ENCODE assay signal across 15 cellular contexts in the genomic region with DNA sequence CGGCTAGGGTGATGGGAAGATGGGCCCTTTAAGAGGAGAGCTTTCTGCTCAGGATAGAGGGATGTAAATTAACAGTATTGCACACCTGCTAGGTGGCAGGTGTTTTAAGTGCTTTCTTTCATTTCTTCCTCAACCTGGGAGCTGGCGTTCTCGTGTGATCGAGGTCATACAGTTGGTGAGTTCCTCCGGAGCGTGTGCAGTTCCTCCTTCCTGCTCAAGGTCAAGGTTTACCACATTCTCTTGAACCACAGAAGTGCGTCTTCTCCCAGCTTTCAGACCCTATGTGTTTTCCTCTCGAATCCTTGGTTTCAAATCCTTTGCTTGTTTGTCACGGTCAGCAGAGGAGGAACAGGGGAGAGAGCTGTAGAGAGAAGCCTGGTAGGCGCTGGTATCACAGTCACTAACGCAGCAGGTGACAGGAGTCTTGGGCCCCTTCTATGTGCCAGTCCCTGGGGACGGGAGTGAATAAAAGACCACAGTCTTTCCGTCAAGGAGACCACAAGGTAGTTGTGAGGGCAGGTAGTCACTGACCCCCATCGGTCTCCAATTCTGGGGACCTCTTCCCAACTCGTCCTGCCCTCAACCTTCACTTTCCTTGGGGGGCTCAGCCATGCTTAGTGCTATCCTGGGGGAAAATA. TPM values are rescaled to one million over a fixed set of nuclear protein-coding genes. Genes with fewer than 3 reads are reported as not detected.
DNase-seq lines count a peak whose midpoint lies in the region; ATAC-seq lines count a peak whose summit lies in the region.
"Had no signal": no experiment of that assay in that cellular context is flagged by ENCODE, and none has a peak within 500 bp of the region (broad histone marks: within the 10 kb centered on the region; RNA-seq: fewer than 3 reads in every experiment).

No MANE protein-coding gene starts in this region.

- H3K27me3 Mint-ChIP-seq in T-helper 2 cell treated with Interferon-gamma antibody and Interleukin-4, amounts not matched to agents 5 μg/mL and 100 μg/mL, for 36 hours (ENCODE audit: low read depth): no peaks in the 10 kb centered on the region
- no peaks in the 10 kb centered on the region for H3K27me3 Mint-ChIP-seq in activated CD4-positive, alpha-beta memory T cell treated with anti-CD3 and anti-CD28 coated beads for 36 hours
- H3K27me3 Mint-ChIP-seq in natural killer cell treated with Interleukin-12 subunit alpha and Interleukin-12 subunit beta and Interleukin-15 and Interleukin-18, amount 100 ng/mL, for 72 hours: no peaks in the 10 kb centered on the region

- CTCF ChIA-PET in activated CD4-positive, alpha-beta memory T cell treated with anti-CD3 and anti-CD28 coated beads for 36 hours (lab: Charles Lee): interaction anchor here (0.7 to 1.4 kb wide), 6 partner anchors 10 to 93 kb away, joined by 3 to 4 read pairs (median 3); no protein-coding TSS in a partner anchor

- peaks cover 39% of the 10 kb centered on the region for H3K4me1 Mint-ChIP-seq in T-helper 2 cell treated with Interferon-gamma antibody and Interleukin-4, amounts not matched to agents 5 μg/mL and 100 μg/mL, for 36 hours (ENCODE audit: low read depth)
- peaks cover 43% of the 10 kb centered on the region for H3K4me1 Mint-ChIP-seq in activated CD4-positive, alpha-beta memory T cell treated with anti-CD3 and anti-CD28 coated beads for 36 hours (ENCODE audit: low read depth)
- H3K4me1 Mint-ChIP-seq in natural killer cell treated with Interleukin-12 subunit alpha and Interleukin-12 subunit beta and Interleukin-15 and Interleukin-18, amount 100 ng/mL, for 72 hours (ENCODE audit: low read depth in 2 of 2): peaks cover 25 to 26% of the 10 kb centered on the region in 2 donors

- peak overlapping the region; percentile 43 for H3K4me3 Mint-ChIP-seq in T-helper 2 cell treated with Interferon-gamma antibody and Interleukin-4, amounts not matched to agents 5 μg/mL and 100 μg/mL, for 36 hours
- H3K4me3 Mint-ChIP-seq in activated CD4-positive, alpha-beta memory T cell treated with anti-CD3 and anti-CD28 coated beads for 36 hours: peak overlapping the region; percentile 72
- peak overlapping the region; percentile 74 for H3K4me3 Mint-ChIP-seq in natural killer cell treated with Interleukin-12 subunit alpha and Interleukin-12 subunit beta and Interleukin-15 and Interleukin-18, amount 100 ng/mL, for 72 hours

- DNase-seq in T-helper 2 cell treated with Interferon-gamma antibody and Interleukin-4, amounts not matched to agents 5 μg/mL and 100 μg/mL, for 36 hours (ENCODE audit: low spot score): no peak
- no peak for DNase-seq in T-helper 2 cell
- peak; percentile 44 for DNase-seq in NCI-H1436 (lab: John Stamatoyannopoulos, UW)
- DNase-seq in activated CD4-positive, alpha-beta memory T cell treated with anti-CD3 and anti-CD28 coated beads for 36 hours: no peak
- DNase-seq in natural killer cell treated with Interleukin-12 subunit alpha and Interleukin-12 subunit beta and Interleukin-15 and Interleukin-18, amount 100 ng/mL, for 72 hours (ENCODE audit: low spot score): no peak
- no peak for DNase-seq in posterior vena cava (ENCODE audit: low spot score)
- DNase-seq: foreskin melanocyte; NCI-H2081; stimulated activated CD4-positive, alpha-beta T cell treated with anti-CD3 and anti-CD28 coated beads, Interleukin-4, amount 100 ng/mL, for 4 hours; T1000; testis had no signal

- POLR2A ChIA-PET in activated CD4-positive, alpha-beta memory T cell treated with anti-CD3 and anti-CD28 coated beads for 36 hours (lab: Charles Lee): no interaction called here

- ATAC-seq in natural killer cell treated with Interleukin-12 subunit alpha and Interleukin-12 subunit beta and Interleukin-15 and Interleukin-18, amount 100 ng/mL, for 72 hours: no peak
- ATAC-seq in GM18868 (IDR thresholded peaks at IDR 0.05; ENCODE audit: unreplicated experiment) (no peak), GM18870 (IDR thresholded peaks at IDR 0.05; ENCODE audit: unreplicated experiment) (no peak)
- ATAC-seq: left lung had no signal

- H3K9me3 Mint-ChIP-seq in T-helper 2 cell treated with Interferon-gamma antibody and Interleukin-4, amounts not matched to agents 5 μg/mL and 100 μg/mL, for 36 hours: no peaks in the 10 kb centered on the region
- H3K9me3 Mint-ChIP-seq in activated CD4-positive, alpha-beta memory T cell treated with anti-CD3 and anti-CD28 coated beads for 36 hours: no peaks in the 10 kb centered on the region
- no peaks in the 10 kb centered on the region for H3K9me3 Mint-ChIP-seq in natural killer cell treated with Interleukin-12 subunit alpha and Interleukin-12 subunit beta and Interleukin-15 and Interleukin-18, amount 100 ng/mL, for 72 hours
- H3K9me3 Mint-ChIP-seq: activated T-helper 1 cell treated with anti-CD3 and anti-CD28 coated beads, Interleukin-12 subunit alpha, Interleukin-12 subunit beta, Interleukin-2, Interleukin-4 antibody, amounts not matched to agents 30 ng/mL and 10 ng/mL and 1 ng/mL, durations not matched to agents 14 hours and 24 hours and 36 hours had no signal

- peaks cover 2% of the 10 kb centered on the region for H3K36me3 Mint-ChIP-seq in T-helper 2 cell treated with Interferon-gamma antibody and Interleukin-4, amounts not matched to agents 5 μg/mL and 100 μg/mL, for 36 hours (ENCODE audit: low read depth)
- no peaks in the 10 kb centered on the region for H3K36me3 Mint-ChIP-seq in activated CD4-positive, alpha-beta memory T cell treated with anti-CD3 and anti-CD28 coated beads for 36 hours
- no peaks in the 10 kb centered on the region for H3K36me3 Mint-ChIP-seq in natural killer cell treated with Interleukin-12 subunit alpha and Interleukin-12 subunit beta and Interleukin-15 and Interleukin-18, amount 100 ng/mL, for 72 hours

- intact Hi-C loops in activated CD4-positive, alpha-beta memory T cell treated with anti-CD3 and anti-CD28 coated beads for 36 hours (cut with micrococcal nuclease): no loop called here
- intact Hi-C loops in posterior vena cava (cut with DNase I): no loop called here

- H3K27ac Mint-ChIP-seq in T-helper 2 cell treated with Interferon-gamma antibody and Interleukin-4, amounts not matched to agents 5 μg/mL and 100 μg/mL, for 36 hours: peak overlapping the region; percentile 49
- H3K27ac Mint-ChIP-seq in activated CD4-positive, alpha-beta memory T cell treated with anti-CD3 and anti-CD28 coated beads for 36 hours: peak overlapping the region; percentile 33
- H3K27ac Mint-ChIP-seq in natural killer cell treated with Interleukin-12 subunit alpha and Interleukin-12 subunit beta and Interleukin-15 and Interleukin-18, amount 100 ng/mL, for 72 hours: no peak overlapping the region

RNA-seq across cellular contexts. Expression of gene DNAI2, which starts 0.8 kb away (rescaled TPM):
- 1 to 10 TPM; 1.6 to 1.7 TPM for total RNA-seq in activated CD4-positive, alpha-beta memory T cell treated with anti-CD3 and anti-CD28 coated beads for 36 hours
- not detected for total RNA-seq in natural killer cell treated with Interleukin-12 subunit alpha and Interleukin-12 subunit beta and Interleukin-15 and Interleukin-18, amount 100 ng/mL, for 72 hours
- total RNA-seq in posterior vena cava: not detected

RNA-seq across cellular contexts. Expression of gene KIF19, which starts 51.2 kb away (rescaled TPM):
- under 1 TPM; 0.51 to 0.59 TPM for total RNA-seq in activated CD4-positive, alpha-beta memory T cell treated with anti-CD3 and anti-CD28 coated beads for 36 hours
- under 1 TPM in 1 of 2 donors, not detected in 1; 0.29 TPM for total RNA-seq in natural killer cell treated with Interleukin-12 subunit alpha and Interleukin-12 subunit beta and Interleukin-15 and Interleukin-18, amount 100 ng/mL, for 72 hours
- total RNA-seq in posterior vena cava: 1 to 10 TPM; 1.4 to 2.3 TPM

Comparison
In these comparisons a context has a peak if more than half of its experiments do, and no peak if none do; other contexts are left out.
1. H3K27ac Mint-ChIP-seq: peak in T-helper 2 cell treated with Interferon-gamma antibody and Interleukin-4, amounts not matched to agents 5 μg/mL and 100 μg/mL, for 36 hours (single experiment) and activated CD4-positive, alpha-beta memory T cell treated with anti-CD3 and anti-CD28 coated beads for 36 hours (single experiment); none in natural killer cell treated with Interleukin-12 subunit alpha and Interleukin-12 subunit beta and Interleukin-15 and Interleukin-18, amount 100 ng/mL, for 72 hours (0 of 2).
2. Peak in every context shown above with its lines, with median percentiles within 50 percentile points of each other: H3K4me3 Mint-ChIP-seq.